ENCODE assay signal across 9 cellular contexts in genomic region chr1:152035406-152036315, GRCh38. TPM values are rescaled to one million over a fixed set of nuclear protein-coding genes. Genes with fewer than 3 reads are reported as not detected.
A peak's percentile ranks its signal among the peaks of the same experiment; 100 is the strongest.
DNase-seq lines count a peak whose midpoint lies in the region; ATAC-seq, FAIRE-seq and TF ChIP-seq lines count a peak whose summit lies in the region.
"Had no signal": no experiment of that assay in that cellular context is flagged by ENCODE, and none has a peak within 500 bp of the region (broad histone marks: within the 10 kb centered on the region; RNA-seq: fewer than 3 reads in every experiment).

No MANE protein-coding gene starts in this region.

- no peak for TF ChIP-seq POLR2A in GM12891 (IDR thresholded peaks at IDR 0.05; ENCODE audit: low read depth, low read length)

- H3K36me3 Mint-ChIP-seq in endodermal cell (ENCODE audit: low read depth) (peaks cover 20% of the 10 kb centered on the region), natural killer cell (peaks cover 7% of the 10 kb centered on the region)

- no peak for FAIRE-seq in GM12891 (lab: Jason Lieb, UNC)

- 11 to 21% methylated on average over 11 to 18 of the region's 18 CpGs for WGBS in endodermal cell (ENCODE audit: insufficient coverage in 1 of 2, insufficient read length in 1 of 2), 2 experiments

- POLR2A ChIA-PET in A673 (lab: Charles Lee; ENCODE audit: low non-redundant PET) = interaction anchor here (0.5 to 0.7 kb wide), 3 partner anchors 224 to 614 kb away, joined by 3 to 4 read pairs (median 3); no protein-coding TSS in a partner anchor

- TF ChIP-seq CTCF in A673 (conservative IDR thresholded peaks at IDR 0.05; ENCODE audit: low read depth, low read length) (no peak), SU-DHL-6 (IDR thresholded peaks at IDR 0.05; ENCODE audit: insufficient read depth, low read length, poor library complexity, severe bottlenecking) (no peak), endodermal cell (conservative IDR thresholded peaks at IDR 0.05) (peak; percentile 13), natural killer cell (IDR thresholded peaks at IDR 0.05) (no peak)

- BruUV-seq in A673 (replicated peaks; lab: Mats Ljungman, UMichigan) = no TSS peak

- H3K4me3 Mint-ChIP-seq in endodermal cell (peak overlapping the region; percentile 84), natural killer cell (peak overlapping the region; percentile 96)

- H4K20me1 ChIP-seq in SU-DHL-6 (ENCODE audit: low read depth, low read length) = no peaks in the 10 kb centered on the region

- intact Hi-C loops in A673 (cut with micrococcal nuclease; ENCODE audit: unreplicated experiment) (no loop called here), natural killer cell (cut with micrococcal nuclease) (loop anchor here (1.0 kb wide), 1 partner anchor 13 kb away; no protein-coding TSS in a partner anchor)

- peak overlapping the region; percentile 93 for H2AFZ ChIP-seq in SU-DHL-6 (ENCODE audit: low read depth, low read length, severe bottlenecking)

- H3K36me3 ChIP-seq in A673 (ENCODE audit: insufficient read depth, low read length, poor library complexity, severe bottlenecking) (peaks cover 23% of the 10 kb centered on the region), HAP-1 (replicated peaks) (peaks cover 10% of the 10 kb centered on the region), SU-DHL-6 (ENCODE audit: low read length) (no peaks in the 10 kb centered on the region), endodermal cell (ENCODE audit: control insufficient read depth, insufficient read depth, low read length) (peaks cover 22% of the 10 kb centered on the region)

- H3K79me2 ChIP-seq in SU-DHL-6 (ENCODE audit: insufficient read depth, low read length) = no peaks in the 10 kb centered on the region

- H3K27me3 Mint-ChIP-seq in endodermal cell (ENCODE audit: insufficient read depth) (peaks cover 3% of the 10 kb centered on the region), natural killer cell (ENCODE audit: low read depth in 2 of 2) (no peaks in the 10 kb centered on the region)

- H3K9me2 ChIP-seq in SU-DHL-6 (replicated peaks; ENCODE audit: insufficient read depth, low read length) = no peaks in the 10 kb centered on the region

- peak in 1 of 3 donors; percentile 12 for ATAC-seq in natural killer cell

- H3K9me3 Mint-ChIP-seq in endodermal cell (no peaks in the 10 kb centered on the region), natural killer cell (no peaks in the 10 kb centered on the region)

- no peaks in the 10 kb centered on the region for H3F3A ChIP-seq in SU-DHL-6 (ENCODE audit: insufficient read depth)

- H3K9ac ChIP-seq in SU-DHL-6 (ENCODE audit: low read length) (peak overlapping the region; percentile 30), endodermal cell (ENCODE audit: extremely low read depth, low read length, poor library complexity, severe bottlenecking) (peak overlapping the region; percentile 59)

- CTCF ChIA-PET in A673 (lab: Charles Lee) = interaction anchor here (0.7 to 1.6 kb wide), 3 partner anchors 21 to 68 kb away, joined by 3 to 6 read pairs (median 3); no protein-coding TSS in a partner anchor

- H3K4me1 Mint-ChIP-seq in endodermal cell (peaks cover 34% of the 10 kb centered on the region), natural killer cell (peaks cover 23 to 25% of the 10 kb centered on the region in 2 donors)

- in situ Hi-C loops in HAP-1 (cut with MboI; ENCODE audit: low sequenced_read_pairs) = no loop called here

- H3K9me3 ChIP-seq in A673 (ENCODE audit: low read depth, low read length, poor library complexity, severe bottlenecking) (no peaks in the 10 kb centered on the region), HAP-1 (no peaks in the 10 kb centered on the region), SU-DHL-6 (ENCODE audit: insufficient read depth, low read length) (no peaks in the 10 kb centered on the region), endodermal cell (ENCODE audit: control insufficient read depth, low read length) (no peaks in the 10 kb centered on the region)

- H3K4me1 ChIP-seq in A673 (ENCODE audit: insufficient read depth, low read length, poor library complexity, severe bottlenecking) (peaks cover 29% of the 10 kb centered on the region), HAP-1 (peaks cover 20% of the 10 kb centered on the region), endodermal cell (ENCODE audit: control insufficient read depth, insufficient read depth, low read length) (peaks cover 8% of the 10 kb centered on the region)

- H3K4me3 ChIP-seq in A673 (ENCODE audit: low read depth, low read length, poor library complexity, severe bottlenecking) (peak overlapping the region; percentile 57), HAP-1 (peak overlapping the region; percentile 45), SU-DHL-6 (ENCODE audit: insufficient read depth, low read length, poor library complexity, severe bottlenecking) (peak overlapping the region; percentile 23), endodermal cell (ENCODE audit: low read length) (peak overlapping the region; percentile 91)

- H3K27ac ChIP-seq in A673 (ENCODE audit: low read depth, low read length, poor library complexity, severe bottlenecking) = peak overlapping the region; percentile 76
- H3K27ac ChIP-seq in SU-DHL-6 (ENCODE audit: low read depth, low read length) = peak overlapping the region; percentile 38; the same call in 1 of the 2 replicates
- peak overlapping the region; percentile 4 for H3K27ac ChIP-seq in endodermal cell (ENCODE audit: low read depth, low read length)

- H3K27me3 ChIP-seq in A673 (replicated peaks; ENCODE audit: insufficient read depth, low read depth, low read length, poor library complexity) = peaks cover 6% of the 10 kb centered on the region
- peaks cover 14% of the 10 kb centered on the region for H3K27me3 ChIP-seq in HAP-1 (ENCODE audit: low read depth)
- H3K27me3 ChIP-seq in SU-DHL-6 (ENCODE audit: low read length) = no peaks in the 10 kb centered on the region
- H3K27me3 ChIP-seq in endodermal cell (ENCODE audit: control insufficient read depth, insufficient read depth, low read length, poor library complexity, severe bottlenecking) = peaks cover 14% of the 10 kb centered on the region

- H3K27ac Mint-ChIP-seq in endodermal cell = peak overlapping the region; percentile 91
- peak overlapping the region; percentile 79 to 92 for H3K27ac Mint-ChIP-seq in natural killer cell

- H3K4me2 ChIP-seq in SU-DHL-6 (ENCODE audit: low read depth, low read length, poor library complexity, severe bottlenecking) = peak overlapping the region; percentile 55

- peak; percentile 68 for DNase-seq in A673 (ENCODE audit: low spot score)
- peak; percentile 33 to 56 for DNase-seq in HAP-1 (ENCODE audit: low spot score in 2 of 2)
- DNase-seq in endodermal cell = peak; percentile 64
- DNase-seq in natural killer cell = no peak
- no peak for DNase-seq in GM12891 (ENCODE audit: insufficient read length, low spot score)
- DNase-seq in stimulated activated naive CD4-positive, alpha-beta T cell treated with Interleukin-2 at 50 U/mL for 16 hours (lab: John Stamatoyannopoulos, UW) = no peak
- no peak for DNase-seq in NCI-H2227 treated with DMSO at 0.1 percent for 48 hours (lab: John Stamatoyannopoulos, UW)

TF ChIP-seq in GM12891, 5 proteins besides CTCF, POLR2A, EP300 and RAD21:
- no peak for TF ChIP-seq TAF1 (IDR thresholded peaks at IDR 0.05; ENCODE audit: low read depth, low read length)
- no peak for TF ChIP-seq POU2F2 (IDR thresholded peaks at IDR 0.05; ENCODE audit: low read depth, low read length)
- TF ChIP-seq SPI1 (IDR thresholded peaks at IDR 0.05; ENCODE audit: low read depth, low read length) = no peak
- TF ChIP-seq PAX5 (IDR thresholded peaks at IDR 0.05; ENCODE audit: insufficient read depth, low read length, severe bottlenecking) = no peak
- no peak for TF ChIP-seq POLR2AphosphoS5 (IDR thresholded peaks at IDR 0.05; ENCODE audit: low read depth, low read length)

RNA-seq across cellular contexts. Expression of gene S100A11, which starts 1.1 kb away (rescaled TPM):
- total RNA-seq in A673 (2021) (140 and 151 TPM in 2 replicates), endodermal cell (100 to 1,000 TPM; 163 to 248 TPM), natural killer cell (100 to 1,000 TPM in 1 of 3 donors, 10 to 100 TPM in 2; 70.5 to 114 (median 88.9) TPM)
- 271 TPM for polyA plus RNA-seq in endodermal cell (2013, experiment 1 of 2)
- 328 TPM for polyA plus RNA-seq in endodermal cell (2013, experiment 2 of 2)
- polyA plus RNA-seq in GM12891 (2012; ENCODE audit: low read depth, missing spikeins) = 49.0 TPM

RNA-seq across cellular contexts. Expression of gene S100A10, which starts 42.0 kb away (rescaled TPM):
- total RNA-seq in A673 (2021) = 34.0 and 42.4 TPM in 2 replicates
- total RNA-seq in endodermal cell = 100 to 1,000 TPM; 352 to 880 TPM
- polyA plus RNA-seq in endodermal cell (2013, experiment 1 of 2) = 263 TPM
- polyA plus RNA-seq in endodermal cell (2013, experiment 2 of 2) = 320 TPM
- 100 to 1,000 TPM; 142 to 200 (median 183) TPM for total RNA-seq in natural killer cell
- 0.64 TPM for polyA plus RNA-seq in GM12891 (2012; ENCODE audit: low read depth, missing spikeins)

RNA-seq across cellular contexts. Expression of gene TCHHL1, which starts 53.2 kb away (rescaled TPM):
- total RNA-seq in A673 (2021) (not detected in 2 replicates), endodermal cell (not detected), natural killer cell (not detected)
- polyA plus RNA-seq in endodermal cell (2013, experiment 1 of 2) = not detected
- polyA plus RNA-seq in endodermal cell (2013, experiment 2 of 2) = not detected
- polyA plus RNA-seq in GM12891 (2012; ENCODE audit: low read depth, missing spikeins) = not detected
- total RNA-seq: pulmonary artery endothelial cell had no signal

Comparison
In these comparisons a context has a peak if more than half of its experiments do, and no peak if none do; other contexts are left out.
1. DNase-seq: peak in A673 (single experiment), HAP-1 (2 of 2) and endodermal cell (single experiment); none in natural killer cell (single experiment), GM12891 (single experiment), stimulated activated naive CD4-positive, alpha-beta T cell treated with Interleukin-2 at 50 U/mL for 16 hours (single experiment) and NCI-H2227 treated with DMSO at 0.1 percent for 48 hours (single experiment).
2. H3K27ac ChIP-seq: peak in every context shown above with its lines; median percentile 76 in A673; 38 in SU-DHL-6; 4 in endodermal cell.
3. H3K4me3 ChIP-seq: peak in every context shown above with its lines; median percentile 91 in endodermal cell; 57 in A673; 45 in HAP-1; 23 in SU-DHL-6.